ENCODE assay signal across 1 cellular context in genomic region chr1:161089251-161089924, GRCh38.
TF ChIP-seq lines count a peak whose summit lies in the region.

TSS of gene NECTIN4 (minus strand) at chr1:161089558. CDS start at chr1:161089296, 262 bp downstream.

TF ChIP-seq in GM23338, 12 proteins besides CTCF, POLR2A, EP300 and RAD21 (continued from another document):
- TF ChIP-seq STAT1 (IDR thresholded peaks at IDR 0.05; ENCODE audit: unreplicated experiment) = no peak
- TF ChIP-seq JUNB (IDR thresholded peaks at IDR 0.05; ENCODE audit: unreplicated experiment) = no peak
